In the genomic region with DNA sequence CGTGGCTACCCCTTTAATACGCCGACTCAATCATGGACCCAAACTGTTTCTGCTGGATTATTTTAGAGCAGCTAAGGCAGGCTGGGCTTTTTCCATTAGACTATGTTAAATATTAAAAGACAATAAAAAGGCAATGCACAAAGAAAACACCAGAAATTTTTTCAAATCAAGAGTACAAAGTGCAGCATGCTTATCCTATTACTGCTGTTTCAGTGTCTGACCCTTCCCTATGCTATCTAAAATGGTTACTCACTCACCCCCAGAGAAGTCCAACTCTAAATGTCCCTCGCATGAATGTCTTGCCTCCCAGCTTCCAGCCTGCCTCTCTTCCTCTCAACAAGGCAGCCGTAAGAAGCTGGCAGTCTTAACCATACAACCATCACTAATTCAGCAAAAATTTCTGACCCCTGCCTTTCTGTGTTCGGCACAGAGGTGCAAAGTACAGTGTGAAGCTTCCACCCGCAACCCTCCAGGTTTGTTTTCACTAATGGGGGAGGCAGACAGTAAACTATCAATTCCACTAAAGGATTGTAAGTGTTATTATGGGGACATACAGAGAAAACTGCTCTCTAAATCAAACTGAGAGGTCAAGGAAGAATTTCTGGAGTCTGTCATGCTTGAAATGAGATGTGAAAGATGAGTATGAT, we compare ENCODE assay signal across 17 cellular contexts.
DNase-seq lines count a peak whose midpoint lies in the region; ATAC-seq, FAIRE-seq and TF ChIP-seq lines count a peak whose summit lies in the region.
"Had no signal": no experiment of that assay in that cellular context is flagged by ENCODE, and none has a peak within 500 bp of the region (broad histone marks: within the 10 kb centered on the region; RNA-seq: fewer than 3 reads in every experiment).

No MANE protein-coding gene starts in this region.

- H3K36me3 ChIP-seq in esophagus muscularis mucosa (no peaks in the 10 kb centered on the region), HepG2 (replicated peaks in 1 of 2; ENCODE audit: control insufficient read depth in 1 of 2, insufficient read depth in 2 of 2, low read length in 2 of 2) (no peaks in the 10 kb centered on the region), lower lobe of right lung (no peaks in the 10 kb centered on the region)

- H3K9me3 ChIP-seq in A549 (no peaks in the 10 kb centered on the region), esophagus muscularis mucosa (no peaks in the 10 kb centered on the region), HepG2 (ENCODE audit: low read length) (no peaks in the 10 kb centered on the region), lower lobe of right lung (no peaks in the 10 kb centered on the region)

- WGBS in A549 (ENCODE audit: missing lambda C conversion rate) = 42% methylated on average over 7 of the region's 7 CpGs
- 63% methylated on average over 7 of the region's 7 CpGs for WGBS in esophagus muscularis mucosa
- 43% methylated on average over 7 of the region's 7 CpGs for WGBS in HepG2 (ENCODE audit: low lambda C conversion rate)

- H3K4me1 ChIP-seq in A549 (no peaks in the 10 kb centered on the region), esophagus muscularis mucosa (peaks cover 0 to 3% (median 0%) of the 10 kb centered on the region in 4 donors), HepG2 (ENCODE audit: insufficient read depth, low read length) (peaks cover 14% of the 10 kb centered on the region), lower lobe of right lung (no peaks in the 10 kb centered on the region)

- no peak for ATAC-seq in A549
- no peak; the same call in 1 of the 3 replicates for ATAC-seq in HepG2
- ATAC-seq in lower lobe of right lung = no peak

- H3K27ac ChIP-seq in A549 (no peak overlapping the region), esophagus muscularis mucosa (replicated peaks in 1 of 4) (no peak overlapping the region), HepG2 (ENCODE audit: extremely low read length, insufficient read depth, low read length) (no peak overlapping the region), lower lobe of right lung (no peak overlapping the region)
- H3K27ac ChIP-seq: 22Rv1, C4-2B had no signal

- CTCF ChIA-PET in A549 (lab: Yijun Ruan, JAX) = interaction anchor here (0.8 kb wide), 1 partner anchor 20 kb away, joined by 3 read pairs; no protein-coding TSS in a partner anchor
- CTCF ChIA-PET in HepG2 (lab: Yijun Ruan, JAX; ENCODE audit: low intra/inter-chr PET ratio, low total read pairs) = no interaction called here

- H3K4me3 ChIP-seq in A549 (no peak overlapping the region), esophagus muscularis mucosa (no peak overlapping the region), HepG2 (replicated peaks in 1 of 3; ENCODE audit: insufficient read depth in 1 of 3, low read depth in 2 of 3, low read length in 3 of 3) (no peak overlapping the region), lower lobe of right lung (no peak overlapping the region)

- peak overlapping the region; percentile 17; the same call in 1 of the 3 replicates for H3K4me2 ChIP-seq in A549
- H3K4me2 ChIP-seq in HepG2 (ENCODE audit: low read depth, low read length) = no peak overlapping the region

- no peaks in the 10 kb centered on the region for H3K79me2 ChIP-seq in HepG2 (ENCODE audit: insufficient read depth, low read length)

- H3K27me3 ChIP-seq in esophagus muscularis mucosa = peaks cover 0 to 24% (median 0%) of the 10 kb centered on the region in 4 donors
- no peaks in the 10 kb centered on the region for H3K27me3 ChIP-seq in HepG2 (ENCODE audit: control insufficient read depth in 1 of 2, insufficient read depth in 2 of 2, low read length in 2 of 2)
- H3K27me3 ChIP-seq in lower lobe of right lung (ENCODE audit: low read depth) = peaks cover 4% of the 10 kb centered on the region

- FAIRE-seq in A549 (lab: Jason Lieb, UNC) (no peak), HepG2 (lab: Jason Lieb, UNC) (no peak)
- FAIRE-seq: G401.6, GM12892 had no signal

- in situ Hi-C loops in HepG2 (cut with HindIII; ENCODE audit: extremely low pct_ligation_motif_present, low pct_unique_long_range_greater_than_20kb) = no loop called here

- POLR2A ChIA-PET in A549 (lab: Yijun Ruan, JAX) = no interaction called here
- POLR2A ChIA-PET in HepG2 (lab: Yijun Ruan, JAX) = no interaction called here

- BruUV-seq in HepG2 (replicated peaks; lab: Mats Ljungman, UMichigan) = no TSS peak

- TF ChIP-seq POLR2A in A549 (IDR thresholded peaks at IDR 0.05; ENCODE audit: low read length) (no peak), esophagus muscularis mucosa (IDR thresholded peaks at IDR 0.05; ENCODE audit: low read depth) (no peak), HepG2 (IDR thresholded peaks at IDR 0.05; ENCODE audit: insufficient read depth in 1 of 2, low read depth in 2 of 2, low read length in 2 of 2) (no peak)

- H2AFZ ChIP-seq in HepG2 (ENCODE audit: low read length) = no peak overlapping the region

- TF ChIP-seq EP300 in A549 (IDR thresholded peaks at IDR 0.05) = no peak
- no peak for TF ChIP-seq EP300 in esophagus muscularis mucosa (IDR thresholded peaks at IDR 0.05)
- TF ChIP-seq EP300 in HepG2 (IDR thresholded peaks at IDR 0.05; ENCODE audit: low read depth in 2 of 2, low read length in 2 of 2) = no peak
- no peak for TF ChIP-seq EP300 in HepG2 (CRISPR knock-in tag; IDR thresholded peaks at IDR 0.05; ENCODE audit: borderline replicate concordance)

- TF ChIP-seq CTCF in A549 (IDR thresholded peaks at IDR 0.05) (no peak), esophagus muscularis mucosa (IDR thresholded peaks at IDR 0.05) (no peak), HepG2 (CRISPR knock-in tag; IDR thresholded peaks at IDR 0.05) (no peak), GM20000 (IDR thresholded peaks at IDR 0.05; ENCODE audit: extremely low read depth, missing control alignments) (no peak), lower lobe of right lung (IDR thresholded peaks at IDR 0.05) (no peak)

- TF ChIP-seq RAD21 in A549 (conservative IDR thresholded peaks at IDR 0.05 in 1 of 2, IDR thresholded peaks at IDR 0.05 in 1 of 2) (no peak), HepG2 (CRISPR knock-in tag; IDR thresholded peaks at IDR 0.05) (no peak)

- intact Hi-C loops in esophagus muscularis mucosa (cut with DNase I) (no loop called here), HepG2 (cut with micrococcal nuclease; ENCODE audit: unreplicated experiment) (no loop called here), lower lobe of right lung (cut with DNase I) (no loop called here)

- no peaks in the 10 kb centered on the region for H4K20me1 ChIP-seq in HepG2 (ENCODE audit: insufficient read depth, low read length)

- no peak overlapping the region for H3K9ac ChIP-seq in HepG2 (ENCODE audit: insufficient read depth, low read depth, low read length)

- DNase-seq in A549 (ENCODE audit: low read depth in 1 of 2, low spot score in 1 of 2) (no peak), esophagus muscularis mucosa (ENCODE audit: extremely low spot score) (peak; percentile 62), HepG2 (ENCODE audit: low spot score) (no peak), renal cortical epithelial cell (ENCODE audit: low read depth) (peak; percentile 2), GM20000 (ENCODE audit: low spot score) (no peak), lower lobe of right lung (no peak), DMS53 (lab: John Stamatoyannopoulos, UW) (no peak)
- DNase-seq in central memory CD4-positive, alpha-beta T cell = no peak
- DNase-seq: ACHN; CD4-positive, alpha-beta memory T cell; DMS79 treated with DMSO at 0.1 percent for 48 hours; EL; H7 had no signal

TF ChIP-seq in A549, 52 proteins besides CTCF, POLR2A, EP300 and RAD21:
- no peak for TF ChIP-seq NFE2L2 (conservative IDR thresholded peaks at IDR 0.05; ENCODE audit: low read length)
- no peak for TF ChIP-seq JUN (IDR thresholded peaks at IDR 0.05)
TF ChIP-seq in A549: peak in this region for 0.

TF ChIP-seq in HepG2, 621 proteins besides CTCF, POLR2A, EP300 and RAD21:
- TF ChIP-seq HNF4A (CRISPR knock-in tag; IDR thresholded peaks at IDR 0.05) (0 out of 2 replicates have a peak, but pooled peaks have one; percentile 4), GFI1 (CRISPR knock-in tag; IDR thresholded peaks at IDR 0.05; ENCODE audit: borderline replicate concordance) (no peak)

Comparison
In these comparisons a context has a peak if more than half of its experiments do, and no peak if none do; other contexts are left out.
1. DNase-seq: peak in esophagus muscularis mucosa (single experiment) and renal cortical epithelial cell (single experiment); none in A549 (0 of 2), HepG2 (single experiment), GM20000 (single experiment), central memory CD4-positive, alpha-beta T cell (single experiment), lower lobe of right lung (single experiment) and DMS53 (single experiment).